In the genomic region with DNA sequence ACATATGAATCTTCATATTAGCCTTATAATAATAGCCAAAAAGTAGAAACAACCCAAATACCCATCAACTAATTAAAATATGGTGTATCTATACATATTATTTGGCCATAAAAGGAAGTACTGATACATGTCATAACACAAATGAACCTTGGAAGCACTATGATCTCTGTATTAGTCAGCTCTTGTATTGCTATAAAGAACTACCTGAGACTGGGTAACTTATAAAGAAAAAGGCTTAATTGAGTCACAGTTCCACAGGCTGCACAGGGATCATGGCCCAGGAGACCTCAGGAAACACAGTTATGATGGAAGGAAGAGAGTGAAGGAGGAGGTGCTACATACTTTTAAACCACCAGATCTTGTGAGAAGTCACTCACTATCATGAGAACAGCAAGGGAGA, we compare ENCODE assay signal across 30 cellular contexts. TPM values are rescaled to one million over a fixed set of nuclear protein-coding genes. Genes with fewer than 3 reads are reported as not detected.
DNase-seq lines count a peak whose midpoint lies in the region; ATAC-seq, FAIRE-seq and TF ChIP-seq lines count a peak whose summit lies in the region.
"Had no signal": no experiment of that assay in that cellular context is flagged by ENCODE, and none has a peak within 500 bp of the region (broad histone marks: within the 10 kb centered on the region; RNA-seq: fewer than 3 reads in every experiment).

No MANE protein-coding gene starts in this region.

- ATAC-seq in activated naive CD8-positive, alpha-beta T cell treated with anti-CD3 and anti-CD28 coated beads, Interleukin-2, amount 10 ng/mL, durations not matched to agents 7 days and 5 days (ENCODE audit: low read depth): no peak
- ATAC-seq in RWPE2 (ENCODE audit: low read depth): peak; percentile 64; the same call in 2 of the 3 replicates
- ATAC-seq: GM23338, HepG2 had no signal

- intact Hi-C loops in cardiac septum (cut with DNase I): no loop called here

- H3K27ac Mint-ChIP-seq in activated naive CD8-positive, alpha-beta T cell treated with anti-CD3 and anti-CD28 coated beads, Interleukin-2, amount 10 ng/mL, durations not matched to agents 7 days and 5 days: peak overlapping the region; percentile 40
- no peak overlapping the region for H3K27ac Mint-ChIP-seq in activated naive CD8-positive, alpha-beta T cell treated with anti-CD3 and anti-CD28 coated beads for 36 hours
- H3K27ac Mint-ChIP-seq: CD4-positive, alpha-beta memory T cell; GM23338; H9 had no signal

- H3K4me1 ChIP-seq in RWPE2 (ENCODE audit: insufficient read depth, poor library complexity, severe bottlenecking): peaks cover 10% of the 10 kb centered on the region

- H3K9me3 Mint-ChIP-seq in activated naive CD8-positive, alpha-beta T cell treated with anti-CD3 and anti-CD28 coated beads, Interleukin-2, amount 10 ng/mL, durations not matched to agents 7 days and 5 days: peaks cover 30% of the 10 kb centered on the region
- peaks cover 21% of the 10 kb centered on the region for H3K9me3 Mint-ChIP-seq in activated naive CD8-positive, alpha-beta T cell treated with anti-CD3 and anti-CD28 coated beads for 36 hours

- H3K4me3 Mint-ChIP-seq in activated naive CD8-positive, alpha-beta T cell treated with anti-CD3 and anti-CD28 coated beads, Interleukin-2, amount 10 ng/mL, durations not matched to agents 7 days and 5 days: no peak overlapping the region
- no peak overlapping the region for H3K4me3 Mint-ChIP-seq in activated naive CD8-positive, alpha-beta T cell treated with anti-CD3 and anti-CD28 coated beads for 36 hours
- H3K4me3 Mint-ChIP-seq: CD4-positive, alpha-beta memory T cell; GM23338; H9 had no signal

- no peak for TF ChIP-seq CTCF in RWPE2 (IDR thresholded peaks at IDR 0.05; ENCODE audit: poor library complexity, severe bottlenecking)
- TF ChIP-seq CTCF in bronchial epithelial cell (IDR thresholded peaks at IDR 0.05; ENCODE audit: insufficient read depth, low read length, severe bottlenecking): no peak

- H3K27me3 ChIP-seq in RWPE2 (ENCODE audit: insufficient read depth, poor library complexity, severe bottlenecking) (no peaks in the 10 kb centered on the region), bronchial epithelial cell (ENCODE audit: control insufficient read depth, insufficient read depth, low read length) (no peaks in the 10 kb centered on the region)
- H3K27me3 ChIP-seq: SJSA1 had no signal

- POLR2A ChIA-PET in activated naive CD8-positive, alpha-beta T cell treated with anti-CD3 and anti-CD28 coated beads, Interleukin-2, amount 10 ng/mL, durations not matched to agents 7 days and 5 days (lab: Charles Lee): interaction anchor here (0.6 kb wide), 1 partner anchor 15 kb away, joined by 3 read pairs; no protein-coding TSS in a partner anchor

- H3K4me1 Mint-ChIP-seq in activated naive CD8-positive, alpha-beta T cell treated with anti-CD3 and anti-CD28 coated beads, Interleukin-2, amount 10 ng/mL, durations not matched to agents 7 days and 5 days: peaks cover 16% of the 10 kb centered on the region
- H3K4me1 Mint-ChIP-seq in activated naive CD8-positive, alpha-beta T cell treated with anti-CD3 and anti-CD28 coated beads for 36 hours: peaks cover 5% of the 10 kb centered on the region
- H3K4me1 Mint-ChIP-seq: GM23338, H9 had no signal

- no peak for TF ChIP-seq POLR2A in erythroblast (IDR thresholded peaks at IDR 0.05; ENCODE audit: low read length)

- no peaks in the 10 kb centered on the region for H3K27me3 Mint-ChIP-seq in activated naive CD8-positive, alpha-beta T cell treated with anti-CD3 and anti-CD28 coated beads, Interleukin-2, amount 10 ng/mL, durations not matched to agents 7 days and 5 days
- no peaks in the 10 kb centered on the region for H3K27me3 Mint-ChIP-seq in activated naive CD8-positive, alpha-beta T cell treated with anti-CD3 and anti-CD28 coated beads for 36 hours
- H3K27me3 Mint-ChIP-seq: CD4-positive, alpha-beta memory T cell had no signal

- peaks cover 6% of the 10 kb centered on the region for H3K9me3 ChIP-seq in RWPE2 (ENCODE audit: severe bottlenecking)
- H3K9me3 ChIP-seq: SJSA1 had no signal

- no peaks in the 10 kb centered on the region for H3K36me3 ChIP-seq in RWPE2 (ENCODE audit: low read depth)
- no peaks in the 10 kb centered on the region for H3K36me3 ChIP-seq in bronchial epithelial cell (ENCODE audit: control insufficient read depth, insufficient read depth, low read length)
- H3K36me3 ChIP-seq: SJSA1 had no signal

- H3K27ac ChIP-seq in RWPE2 (ENCODE audit: poor library complexity, severe bottlenecking): no peak overlapping the region
- H3K27ac ChIP-seq: SJSA1 had no signal

- H3K36me3 Mint-ChIP-seq in activated naive CD8-positive, alpha-beta T cell treated with anti-CD3 and anti-CD28 coated beads, Interleukin-2, amount 10 ng/mL, durations not matched to agents 7 days and 5 days: peaks cover 39% of the 10 kb centered on the region
- peaks cover 4% of the 10 kb centered on the region for H3K36me3 Mint-ChIP-seq in activated naive CD8-positive, alpha-beta T cell treated with anti-CD3 and anti-CD28 coated beads for 36 hours

- no peak for FAIRE-seq in bronchial epithelial cell (lab: Jason Lieb, UNC)
- FAIRE-seq: GM18507, HepG2 had no signal

- DNase-seq in activated naive CD8-positive, alpha-beta T cell treated with anti-CD3 and anti-CD28 coated beads, Interleukin-2, amount 10 ng/mL, durations not matched to agents 7 days and 5 days: no peak
- DNase-seq in activated naive CD8-positive, alpha-beta T cell treated with anti-CD3 and anti-CD28 coated beads for 36 hours: no peak
- DNase-seq in RWPE2 (ENCODE audit: low spot score) (no peak), bronchial epithelial cell (ENCODE audit: low read depth) (peak; percentile 83), kidney tubule cell (ENCODE audit: low spot score) (peak; percentile 68), cardiac septum (ENCODE audit: low spot score) (no peak), erythroblast (lab: John Stamatoyannopoulos, UW) (no peak)
- DNase-seq: C1 segment of cervical spinal cord; CD4-positive, alpha-beta memory T cell; COR-L47; DMS53; H9; Karpas-422; NCI-H1092; NCI-H1417 treated with DMSO at 0.1 percent for 48 hours; NCI-H187; NCI-H2081 treated with DMSO at 0.1 percent for 48 hours; NCI-H2171 treated with DMSO at 0.1 percent for 48 hours; NCI-H345; NCI-H524 treated with DMSO at 0.1 percent for 48 hours; NCI-H774; Right ventricle myocardium superior had no signal

- H3K4me3 ChIP-seq in RWPE2 (ENCODE audit: severe bottlenecking) (no peak overlapping the region), bronchial epithelial cell (ENCODE audit: low read depth, low read length) (no peak overlapping the region)
- H3K4me3 ChIP-seq: GM23338, SJSA1 had no signal

RNA-seq across cellular contexts. Expression of a gene that starts 16.0 kb away (rescaled TPM):
- total RNA-seq in activated naive CD8-positive, alpha-beta T cell treated with anti-CD3 and anti-CD28 coated beads, Interleukin-2, amount 10 ng/mL, durations not matched to agents 7 days and 5 days: 10 to 100 TPM; 52.5 to 53.0 TPM
- total RNA-seq in activated naive CD8-positive, alpha-beta T cell treated with anti-CD3 and anti-CD28 coated beads for 36 hours: under 1 TPM in 1 of 2 experiments, not detected in 1; 0.16 TPM
- 0.13 TPM in 1 of 2 replicates, not detected in the other for total RNA-seq in bronchial epithelial cell
- 1.3 TPM for total RNA-seq in cardiac septum
- total RNA-seq: A673, Daoy, G401, GM23338, H9, HepG2, HT1080, SJSA1 had no signal

RNA-seq across cellular contexts. Expression of a gene that starts 32.8 kb away (rescaled TPM):
- total RNA-seq in activated naive CD8-positive, alpha-beta T cell treated with anti-CD3 and anti-CD28 coated beads, Interleukin-2, amount 10 ng/mL, durations not matched to agents 7 days and 5 days: 10 to 100 TPM; 39.6 to 44.3 TPM
- total RNA-seq in activated naive CD8-positive, alpha-beta T cell treated with anti-CD3 and anti-CD28 coated beads for 36 hours: under 1 TPM; 0.08 to 0.21 TPM
- not detected in 2 replicates for total RNA-seq in bronchial epithelial cell
- total RNA-seq in cardiac septum: 0.81 TPM
- total RNA-seq: A673, Daoy, GM23338, H9, HepG2, HT1080, SJSA1 had no signal

Comparison
In these comparisons a context has a peak if more than half of its experiments do, and no peak if none do; other contexts are left out.
1. RNA of a gene that starts 16.0 kb away (total RNA-seq): 52.5 to 53.0 TPM in activated naive CD8-positive, alpha-beta T cell treated with anti-CD3 and anti-CD28 coated beads, Interleukin-2, amount 10 ng/mL, durations not matched to agents 7 days and 5 days; 1.3 TPM in cardiac septum (single experiment), 0.16 TPM in activated naive CD8-positive, alpha-beta T cell treated with anti-CD3 and anti-CD28 coated beads for 36 hours and 0.13 TPM in bronchial epithelial cell; every median in the first group is over 10 times any median in the second.
2. RNA of a gene that starts 32.8 kb away (total RNA-seq): 39.6 to 44.3 TPM in activated naive CD8-positive, alpha-beta T cell treated with anti-CD3 and anti-CD28 coated beads, Interleukin-2, amount 10 ng/mL, durations not matched to agents 7 days and 5 days; 0.81 TPM in cardiac septum (single experiment), 0.08 to 0.21 TPM in activated naive CD8-positive, alpha-beta T cell treated with anti-CD3 and anti-CD28 coated beads for 36 hours and not detected in bronchial epithelial cell; every median in the first group is over 10 times any median in the second.
3. DNase-seq: peak in bronchial epithelial cell (single experiment) and kidney tubule cell (single experiment); none in activated naive CD8-positive, alpha-beta T cell treated with anti-CD3 and anti-CD28 coated beads, Interleukin-2, amount 10 ng/mL, durations not matched to agents 7 days and 5 days (single experiment), activated naive CD8-positive, alpha-beta T cell treated with anti-CD3 and anti-CD28 coated beads for 36 hours (single experiment), RWPE2 (single experiment), cardiac septum (single experiment) and erythroblast (0 of 2).